In the genomic region with DNA sequence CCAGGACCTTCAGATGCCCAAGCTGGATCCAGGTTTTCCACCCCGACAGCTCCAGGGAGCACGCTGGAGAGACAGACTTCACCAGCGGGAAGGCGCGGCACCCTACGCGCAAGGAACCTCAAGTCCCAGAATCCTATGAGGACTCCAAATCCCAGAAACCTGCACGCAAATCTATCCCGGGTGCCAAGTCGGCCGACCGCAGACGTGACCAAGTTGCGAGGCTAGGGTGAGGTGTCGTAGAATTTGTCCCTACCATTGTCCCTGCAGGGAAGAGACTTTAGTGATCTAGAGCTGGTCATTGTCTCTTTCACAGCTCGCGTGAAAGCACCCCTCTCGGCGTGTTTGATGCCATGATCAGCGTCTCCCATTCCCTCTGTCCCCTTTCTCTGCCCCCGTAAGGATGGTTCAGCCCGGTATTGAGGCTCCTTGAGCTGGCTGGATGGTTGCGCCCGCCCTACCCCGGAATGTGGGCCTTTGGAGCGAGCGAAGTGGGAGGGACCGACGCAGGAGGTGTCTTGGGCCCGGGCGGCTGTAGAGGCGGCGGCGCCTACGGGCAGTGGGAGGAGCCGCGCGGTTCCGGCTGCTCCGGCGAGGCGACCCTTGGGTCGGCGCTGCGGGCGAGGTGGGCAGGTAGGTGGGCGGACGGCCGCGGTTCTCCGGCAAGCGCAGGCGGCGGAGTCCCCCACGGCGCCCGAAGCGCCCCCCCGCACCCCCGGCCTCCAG, we compare ENCODE assay signal across 8 cellular contexts.
DNase-seq lines count a peak whose midpoint lies in the region; ATAC-seq and TF ChIP-seq lines count a peak whose summit lies in the region.

Gene PRKCI, plus strand, starts transcription at position 501 of the 723 bp plus-strand sequence. CDS start 246 bp downstream, outside the sequence.

- H3K4me3 ChIP-seq in AG09309 (ENCODE audit: control insufficient read depth, low read depth, low read length): peak within 1 kb of the TSS; percentile 83

- DNase-seq in AG09309 (ENCODE audit: low read depth) (peak; percentile 90), NCI-H446 (lab: John Stamatoyannopoulos, UW) (peak; percentile 97 to 98), cerebellar nuclear complex (lab: John Stamatoyannopoulos, UW) (peak; percentile 70 to 96), islet precursor cell (peak; percentile 98)
- peak; percentile 85 for DNase-seq in activated CD4-positive, CD25-positive, alpha-beta regulatory T cell treated with anti-CD3 and anti-CD28 coated beads, Interleukin-2, amount 50 U/mL, for 72 hours
- DNase-seq in stimulated activated CD4-positive, alpha-beta T cell treated with anti-CD3 and anti-CD28 coated beads, Interleukin-12 subunit alpha, Interleukin-12 subunit beta, amount 100 ng/mL, for 48 hours (ENCODE audit: low read depth in 2 of 3, low spot score in 1 of 3): peak; percentile 79 to 87 (median 83)

- ATAC-seq in GM19023 (IDR thresholded peaks at IDR 0.05; ENCODE audit: unreplicated experiment) (peak; percentile 98), HG03280 (IDR thresholded peaks at IDR 0.05; ENCODE audit: unreplicated experiment) (peak; percentile 97)

- no peak for TF ChIP-seq CTCF in AG09309 (IDR thresholded peaks at IDR 0.05; ENCODE audit: control insufficient read depth, insufficient read depth, low read depth, low read length, missing control alignments)

Comparison
In these comparisons a context has a peak if more than half of its experiments do, and no peak if none do; other contexts are left out.
1. Peak in every context shown above with its lines: DNase-seq, ATAC-seq and H3K4me3 ChIP-seq.